Comparison of ENCODE assay signal across 34 cellular contexts in genomic region chr5:77318060-77318459, GRCh38.
"Had no signal": no experiment of that assay in that cellular context is flagged by ENCODE, and none has a peak within 500 bp of the region (broad histone marks: within the 10 kb centered on the region; RNA-seq: fewer than 3 reads in every experiment).

No MANE protein-coding gene starts in this region.

- H3K4me1 ChIP-seq: SJCRH30 had no signal

- H3K4me3 ChIP-seq: MG63, PC-9, SJCRH30, SK-N-MC had no signal

- H3K9me3 ChIP-seq: MG63, SJCRH30 had no signal

- H2AFZ ChIP-seq: PC-9 had no signal

- H3K27me3 ChIP-seq: MG63 had no signal

- FAIRE-seq: RCC 7860 had no signal

- H3K4me2 ChIP-seq: PC-9 had no signal

- H3K27ac ChIP-seq: PC-9, RWPE1, SJCRH30 had no signal

- DNase-seq: Kasumi-1, MG63, NCI-H1048, NCI-H1092 treated with DMSO at 0.1 percent for 48 hours, NCI-H1105 treated with DMSO at 0.1 percent for 48 hours, NCI-H1417, NCI-H1436, NCI-H146, NCI-H1694, NCI-H187, NCI-H1930, NCI-H2029 treated with DMSO at 0.1 percent for 48 hours, NCI-H2081 treated with DMSO at 0.1 percent for 48 hours, NCI-H2107, NCI-H2171, NCI-H226, NCI-H446 treated with DMSO at 0.1 percent for 48 hours, NCI-H510A, NCI-H524, NCI-H526, NCI-H69, NCI-H748 treated with DMSO at 0.1 percent for 48 hours, NCI-H82, PC-9, SHP77, SIG-M5, SJCRH30, T-cell had no signal

- H3K36me3 ChIP-seq: MG63, SJCRH30 had no signal

- ATAC-seq: Panc1, Right ventricle myocardium inferior, SK-N-SH treated with all-trans-retinoic acid at 6 μM for 48 hours, T-cell had no signal
